Comparison of ENCODE assay signal across 20 cellular contexts in the genomic region with DNA sequence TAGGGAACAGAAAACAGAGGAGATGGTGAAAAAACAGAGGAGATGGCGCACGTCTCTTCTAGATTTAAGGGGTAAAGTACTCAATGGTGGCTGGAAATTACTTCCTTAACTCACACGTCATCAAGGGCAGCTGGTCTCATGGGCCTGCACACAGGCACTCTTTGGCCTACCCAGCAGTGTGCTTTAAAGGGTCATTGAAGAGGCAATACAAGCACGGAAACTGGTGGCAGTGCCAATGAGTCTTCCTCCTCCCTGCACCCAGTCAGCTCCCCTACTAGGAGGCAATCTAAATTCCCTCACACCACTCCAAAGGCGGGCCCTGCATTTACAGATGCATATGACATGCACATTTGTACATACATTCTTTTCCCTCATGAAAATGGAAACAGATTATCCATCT.
"Had no signal": no experiment of that assay in that cellular context is flagged by ENCODE, and none has a peak within 500 bp of the region (broad histone marks: within the 10 kb centered on the region; RNA-seq: fewer than 3 reads in every experiment).

No MANE protein-coding gene starts in this region.

- H3K9ac ChIP-seq: parathyroid adenoma had no signal

- H3K4me3 ChIP-seq: colonic mucosa, transverse colon had no signal

- H3K4me3 Mint-ChIP-seq: activated CD4-positive, alpha-beta memory T cell treated with anti-CD3 and anti-CD28 coated beads, Interleukin-2, amount 10 ng/mL, durations not matched to agents 7 days and 5 days; activated CD4-positive, alpha-beta T cell treated with anti-CD3 and anti-CD28 coated beads, Interleukin-2, amount 10 ng/mL, durations not matched to agents 24 days and 14 days; activated naive CD4-positive, alpha-beta T cell treated with anti-CD3 and anti-CD28 coated beads, Interleukin-2, amount 50 U/mL, for 24 hours; activated T-helper 1 cell treated with anti-CD3 and anti-CD28 coated beads, Interleukin-12 subunit alpha, Interleukin-12 subunit beta, Interleukin-2, Interleukin-4 antibody, amounts not matched to agents 30 ng/mL and 10 ng/mL and 1 ng/mL, durations not matched to agents 14 hours and 24 hours and 36 hours; brain; endodermal cell; memory B cell; nephron progenitor cell had no signal

- DNase-seq: activated CD4-positive, alpha-beta memory T cell treated with anti-CD3 and anti-CD28 coated beads, Interleukin-2, amount 10 ng/mL, durations not matched to agents 7 days and 5 days; activated CD4-positive, alpha-beta T cell treated with anti-CD3 and anti-CD28 coated beads, Interleukin-2, amount 10 ng/mL, durations not matched to agents 24 days and 14 days; activated gamma-delta T cell treated with Interleukin-2 at 50 U/mL for 16 hours; anterior cingulate cortex; central memory CD4-positive, alpha-beta T cell; colonic mucosa; endodermal cell; nephron progenitor cell; nucleus accumbens; stimulated activated CD4-positive, alpha-beta T cell treated with anti-CD3 and anti-CD28 coated beads, Interleukin-4, amount 100 ng/mL, for 24 hours; stimulated activated naive CD8-positive, alpha-beta T cell treated with anti-CD3 and anti-CD28 coated beads, Interleukin-15, Interleukin-2, amounts not matched to agents 100 U/mL and 50 U/mL, for 24 hours had no signal

- H3K9me3 ChIP-seq: colonic mucosa, transverse colon had no signal

- ATAC-seq: activated CD4-positive, CD25-positive, alpha-beta regulatory T cell treated with anti-CD3 and anti-CD28 coated beads, Interleukin-2, amount 50 U/mL, for 24 hours; SK-N-SH treated with all-trans-retinoic acid at 6 μM for 48 hours; stimulated activated naive CD8-positive, alpha-beta T cell treated with anti-CD3 and anti-CD28 coated beads, Interleukin-15, Interleukin-2, amounts not matched to agents 100 U/mL and 50 U/mL, for 24 hours had no signal

- H3K27ac Mint-ChIP-seq: activated CD4-positive, alpha-beta memory T cell treated with anti-CD3 and anti-CD28 coated beads, Interleukin-2, amount 10 ng/mL, durations not matched to agents 7 days and 5 days; activated CD4-positive, alpha-beta T cell treated with anti-CD3 and anti-CD28 coated beads, Interleukin-2, amount 10 ng/mL, durations not matched to agents 24 days and 14 days; activated naive CD4-positive, alpha-beta T cell treated with anti-CD3 and anti-CD28 coated beads, Interleukin-2, amount 50 U/mL, for 24 hours; activated T-helper 1 cell treated with anti-CD3 and anti-CD28 coated beads, Interleukin-12 subunit alpha, Interleukin-12 subunit beta, Interleukin-2, Interleukin-4 antibody, amounts not matched to agents 30 ng/mL and 10 ng/mL and 1 ng/mL, durations not matched to agents 14 hours and 24 hours and 36 hours; endodermal cell; memory B cell; nephron progenitor cell had no signal

- H3K27me3 Mint-ChIP-seq: activated CD4-positive, alpha-beta memory T cell treated with anti-CD3 and anti-CD28 coated beads, Interleukin-2, amount 10 ng/mL, durations not matched to agents 7 days and 5 days; activated naive CD4-positive, alpha-beta T cell treated with anti-CD3 and anti-CD28 coated beads, Interleukin-2, amount 50 U/mL, for 24 hours had no signal

- H3K27ac ChIP-seq: colonic mucosa, parathyroid adenoma, transverse colon, VCaP had no signal

- H3K9me3 Mint-ChIP-seq: activated CD4-positive, alpha-beta memory T cell treated with anti-CD3 and anti-CD28 coated beads, Interleukin-2, amount 10 ng/mL, durations not matched to agents 7 days and 5 days; activated CD4-positive, alpha-beta T cell treated with anti-CD3 and anti-CD28 coated beads, Interleukin-2, amount 10 ng/mL, durations not matched to agents 24 days and 14 days; activated naive CD4-positive, alpha-beta T cell treated with anti-CD3 and anti-CD28 coated beads, Interleukin-2, amount 50 U/mL, for 24 hours; activated T-helper 1 cell treated with anti-CD3 and anti-CD28 coated beads, Interleukin-12 subunit alpha, Interleukin-12 subunit beta, Interleukin-2, Interleukin-4 antibody, amounts not matched to agents 30 ng/mL and 10 ng/mL and 1 ng/mL, durations not matched to agents 14 hours and 24 hours and 36 hours; endodermal cell; memory B cell; nephron progenitor cell had no signal

- H3K27me3 ChIP-seq: colonic mucosa, transverse colon had no signal

- H3K36me3 Mint-ChIP-seq: brain had no signal

- H3K36me3 ChIP-seq: colonic mucosa, transverse colon had no signal

- H3K4me1 Mint-ChIP-seq: activated CD4-positive, alpha-beta T cell treated with anti-CD3 and anti-CD28 coated beads, Interleukin-2, amount 10 ng/mL, durations not matched to agents 24 days and 14 days had no signal
